ENCODE assay signal across 24 cellular contexts in genomic region chr7:122844191-122844988, GRCh38. TPM values are rescaled to one million over a fixed set of nuclear protein-coding genes. Genes with fewer than 3 reads are reported as not detected.
DNase-seq lines count a peak whose midpoint lies in the region; ATAC-seq, FAIRE-seq and TF ChIP-seq lines count a peak whose summit lies in the region.
"Had no signal": no experiment of that assay in that cellular context is flagged by ENCODE, and none has a peak within 500 bp of the region (broad histone marks: within the 10 kb centered on the region; RNA-seq: fewer than 3 reads in every experiment).

No MANE protein-coding gene starts in this region.

- H3K9me1 ChIP-seq in endothelial cell of umbilical vein (replicated peaks; ENCODE audit: control insufficient read depth, extremely low read depth, insufficient read depth, low read length): no peaks in the 10 kb centered on the region

- peaks cover 3% of the 10 kb centered on the region for H3K9me3 Mint-ChIP-seq in activated naive CD4-positive, alpha-beta T cell treated with anti-CD3 and anti-CD28 coated beads for 36 hours

- H3K4me3 Mint-ChIP-seq in activated naive CD4-positive, alpha-beta T cell treated with anti-CD3 and anti-CD28 coated beads for 36 hours: no peak overlapping the region
- H3K4me3 Mint-ChIP-seq: CD4-positive, alpha-beta memory T cell; IgD-negative memory B cell had no signal

- DNase-seq in left ventricle myocardium inferior (no peak), Right ventricle myocardium inferior (ENCODE audit: missing footprints) (no peak), endothelial cell of umbilical vein (ENCODE audit: low read depth, low spot score) (peak; percentile 49), SJCRH30 (no peak), NCI-H1092 (lab: John Stamatoyannopoulos, UW) (no peak)
- DNase-seq in activated naive CD4-positive, alpha-beta T cell treated with anti-CD3 and anti-CD28 coated beads for 36 hours: no peak
- DNase-seq: CD4-positive, alpha-beta memory T cell; DND-41; Karpas-422; MM.1S; NCI-H1092 treated with DMSO at 0.1 percent for 48 hours; NCI-H1694; NCI-H2081 treated with DMSO at 0.1 percent for 48 hours; NCI-H446 treated with DMSO at 0.1 percent for 48 hours; NCI-H774; OCI-M1; SHP77 treated with DMSO at 0.1 percent for 48 hours had no signal

- H3K4me3 ChIP-seq in left ventricle myocardium inferior: no peak overlapping the region
- peak overlapping the region in 1 of 3 experiments; percentile 10 for H3K4me3 ChIP-seq in endothelial cell of umbilical vein (replicated peaks in 1 of 3; ENCODE audit: insufficient read depth in 1 of 3, low read depth in 1 of 3, low read length in 3 of 3)
- H3K4me3 ChIP-seq in SJCRH30: no peak overlapping the region
- H3K4me3 ChIP-seq: HAP-1 had no signal

- H3K36me3 ChIP-seq in left ventricle myocardium inferior: no peaks in the 10 kb centered on the region
- H3K36me3 ChIP-seq in endothelial cell of umbilical vein (ENCODE audit: control insufficient read depth in 2 of 2, extremely low read depth in 1 of 2, insufficient read depth in 2 of 2, low read length in 2 of 2): no peaks in the 10 kb centered on the region
- H3K36me3 ChIP-seq in SJCRH30: no peaks in the 10 kb centered on the region
- H3K36me3 ChIP-seq: HAP-1 had no signal

- dilution Hi-C loops in endothelial cell of umbilical vein (cut with MboI; ENCODE audit: extremely low pct_ligation_motif_present, low sequenced_read_pairs): no loop called here

- H3K9me3 ChIP-seq in left ventricle myocardium inferior (replicated peaks) (no peaks in the 10 kb centered on the region), endothelial cell of umbilical vein (replicated peaks; ENCODE audit: control insufficient read depth, insufficient read depth, low read length) (no peaks in the 10 kb centered on the region), SJCRH30 (replicated peaks) (no peaks in the 10 kb centered on the region)
- H3K9me3 ChIP-seq: HAP-1 had no signal

- peaks cover 1% of the 10 kb centered on the region for H3K27me3 Mint-ChIP-seq in activated naive CD4-positive, alpha-beta T cell treated with anti-CD3 and anti-CD28 coated beads for 36 hours (ENCODE audit: low read depth)
- H3K27me3 Mint-ChIP-seq: CD4-positive, alpha-beta memory T cell; IgD-negative memory B cell had no signal

- no peak for ATAC-seq in Right ventricle myocardium inferior
- ATAC-seq in GM21360 (IDR thresholded peaks at IDR 0.05; ENCODE audit: unreplicated experiment): no peak
- ATAC-seq: SK-N-SH treated with all-trans-retinoic acid at 6 μM for 48 hours had no signal

- no peak overlapping the region for H3K9ac ChIP-seq in endothelial cell of umbilical vein (replicated peaks; ENCODE audit: extremely low read depth, insufficient read depth, low read length)

- H3K27ac Mint-ChIP-seq in activated naive CD4-positive, alpha-beta T cell treated with anti-CD3 and anti-CD28 coated beads for 36 hours: no peak overlapping the region
- H3K27ac Mint-ChIP-seq: CD4-positive, alpha-beta memory T cell; IgD-negative memory B cell had no signal

- H3K79me2 ChIP-seq in endothelial cell of umbilical vein (ENCODE audit: control insufficient read depth, insufficient read depth, low read length): no peaks in the 10 kb centered on the region

- POLR2A ChIA-PET in endothelial cell of umbilical vein (lab: Charles Lee): interaction anchor here (0.6 kb wide), 1 partner anchor 172 kb away, joined by 5 read pairs; no protein-coding TSS in a partner anchor

- FAIRE-seq in endothelial cell of umbilical vein (lab: Jason Lieb, UNC): no peak
- FAIRE-seq: A204.1, HTR-8/SVneo had no signal

- H3K36me3 Mint-ChIP-seq in activated naive CD4-positive, alpha-beta T cell treated with anti-CD3 and anti-CD28 coated beads for 36 hours (ENCODE audit: low read depth): no peaks in the 10 kb centered on the region
- H3K36me3 Mint-ChIP-seq: CD4-positive, alpha-beta memory T cell; IgD-negative memory B cell had no signal

- no peak overlapping the region for H2AFZ ChIP-seq in endothelial cell of umbilical vein (ENCODE audit: low read depth, low read length)

- no peaks in the 10 kb centered on the region for H4K20me1 ChIP-seq in endothelial cell of umbilical vein (replicated peaks; ENCODE audit: control insufficient read depth, extremely low read depth, insufficient read depth, low read length)

- H3K4me1 ChIP-seq in left ventricle myocardium inferior (peaks cover 65% of the 10 kb centered on the region), endothelial cell of umbilical vein (ENCODE audit: control insufficient read depth, extremely low read depth, insufficient read depth, low read length) (peaks cover 35% of the 10 kb centered on the region), SJCRH30 (no peaks in the 10 kb centered on the region)
- H3K4me1 ChIP-seq: HAP-1 had no signal

- BruUV-seq in endothelial cell of umbilical vein (replicated peaks; lab: Mats Ljungman, UMichigan): no TSS peak

- CTCF ChIA-PET in endothelial cell of umbilical vein (lab: Charles Lee): no interaction called here
- CTCF ChIA-PET in activated naive CD4-positive, alpha-beta T cell treated with anti-CD3 and anti-CD28 coated beads for 36 hours (lab: Charles Lee): no interaction called here

- peak overlapping the region; percentile 49 for H3K27ac ChIP-seq in left ventricle myocardium inferior (replicated peaks)
- peak overlapping the region; percentile 39 for H3K27ac ChIP-seq in VCaP
- H3K27ac ChIP-seq in endothelial cell of umbilical vein (ENCODE audit: insufficient read depth, low read depth, low read length): peak overlapping the region; percentile 39
- no peak overlapping the region for H3K27ac ChIP-seq in SJCRH30

- TF ChIP-seq CTCF in left ventricle myocardium inferior (IDR thresholded peaks at IDR 0.05; ENCODE audit: borderline replicate concordance): no peak
- TF ChIP-seq CTCF in VCaP (conservative IDR thresholded peaks at IDR 0.05): no peak
- TF ChIP-seq CTCF in endothelial cell of umbilical vein (IDR thresholded peaks at IDR 0.05; ENCODE audit: extremely low read depth in 1 of 2, insufficient read depth in 1 of 2, low read depth in 1 of 2, low read length in 2 of 2): no peak

- no peak for TF ChIP-seq POLR2A in endothelial cell of umbilical vein (IDR thresholded peaks at IDR 0.05; ENCODE audit: low read depth, low read length)

- H3K27me3 ChIP-seq in left ventricle myocardium inferior (ENCODE audit: low read depth) (no peaks in the 10 kb centered on the region), endothelial cell of umbilical vein (ENCODE audit: control insufficient read depth in 2 of 2, insufficient read depth in 2 of 2, low read length in 2 of 2) (no peaks in the 10 kb centered on the region), SJCRH30 (no peaks in the 10 kb centered on the region)

- intact Hi-C loops in left ventricle myocardium inferior (cut with micrococcal nuclease): no loop called here
- intact Hi-C loops in Right ventricle myocardium inferior (cut with DNase I): no loop called here
- intact Hi-C loops in endothelial cell of umbilical vein (cut with micrococcal nuclease): loop anchor here (1.0 kb wide), 1 partner anchor 42 kb away; the partner anchor contains the start of gene CADPS2
- intact Hi-C loops in activated naive CD4-positive, alpha-beta T cell treated with anti-CD3 and anti-CD28 coated beads for 36 hours (cut with micrococcal nuclease): no loop called here

- H3K4me1 Mint-ChIP-seq in activated naive CD4-positive, alpha-beta T cell treated with anti-CD3 and anti-CD28 coated beads for 36 hours (ENCODE audit: low read depth): no peaks in the 10 kb centered on the region
- H3K4me1 Mint-ChIP-seq: CD4-positive, alpha-beta memory T cell had no signal

- peak overlapping the region; percentile 63 for H3K4me2 ChIP-seq in endothelial cell of umbilical vein (ENCODE audit: insufficient read depth, low read length)

TF ChIP-seq in endothelial cell of umbilical vein, 7 proteins besides CTCF, POLR2A, EP300 and RAD21:
- TF ChIP-seq GATA2 (IDR thresholded peaks at IDR 0.05; ENCODE audit: insufficient read depth, insufficient read length, low read depth, low read length): peak; percentile 40
- no peak for TF ChIP-seq POLR2AphosphoS5 (IDR thresholded peaks at IDR 0.05; ENCODE audit: insufficient read depth, low read depth, low read length)
- peak; percentile 48 for TF ChIP-seq FOS (IDR thresholded peaks at IDR 0.05; ENCODE audit: borderline replicate concordance, insufficient read depth, low read length)
- TF ChIP-seq MAX (IDR thresholded peaks at IDR 0.05; ENCODE audit: insufficient read depth, insufficient read length): no peak
- TF ChIP-seq JUN (IDR thresholded peaks at IDR 0.05; ENCODE audit: borderline replicate concordance, insufficient read depth, insufficient read length, low read depth): no peak
- no peak for TF ChIP-seq EZH2 (IDR thresholded peaks at IDR 0.05; ENCODE audit: borderline replicate concordance, low read depth, low read length, severe bottlenecking)
- no peak for TF ChIP-seq MYC (IDR thresholded peaks at IDR 0.05; ENCODE audit: low read depth, low read length)

RNA-seq across cellular contexts. Expression of gene CADPS2, which starts 41.9 kb away (rescaled TPM):
- total RNA-seq in left ventricle myocardium inferior (11.9 TPM), Right ventricle myocardium inferior (20.8 TPM), endothelial cell of umbilical vein (20.0 and 22.6 TPM in 2 replicates)
- polyA plus RNA-seq in endothelial cell of umbilical vein: 7.0 and 9.5 TPM in 2 replicates
- 11.9 and 13.5 TPM in 2 replicates for polyA plus RNA-seq in endothelial cell of umbilical vein (2011; cell fraction: cytosol; rRNA removed)
- 9.4 and 10.7 TPM in 2 replicates for polyA plus RNA-seq in endothelial cell of umbilical vein (2011; cell fraction: nucleus; rRNA removed)
- polyA plus RNA-seq in endothelial cell of umbilical vein (2012): 14.0 and 23.6 TPM in 2 replicates
- 28.0 and 29.9 TPM in 2 replicates for polyA minus RNA-seq in endothelial cell of umbilical vein
- 2.6 TPM for polyA minus RNA-seq in endothelial cell of umbilical vein (2011; cell fraction: cytosol; rRNA and poly(A)+ RNA removed)
- 37.5 and 44.5 TPM in 2 replicates for polyA minus RNA-seq in endothelial cell of umbilical vein (2011; cell fraction: nucleus; rRNA and poly(A)+ RNA removed)
- total RNA-seq in activated naive CD4-positive, alpha-beta T cell treated with anti-CD3 and anti-CD28 coated beads for 36 hours: not detected
- not detected in 2 replicates for total RNA-seq in SJCRH30 (2014; rRNA removed; shearing (Covaris generic))
- total RNA-seq: CD4-positive, alpha-beta memory T cell had no signal
- polyA plus RNA-seq: CD4-positive, alpha-beta memory T cell; IgD-negative memory B cell had no signal

Comparison
In these comparisons a context has a peak if more than half of its experiments do, and no peak if none do; other contexts are left out.
1. RNA of gene CADPS2, which starts 41.9 kb away (total RNA-seq): 20.0 to 22.6 TPM in endothelial cell of umbilical vein, 20.8 TPM in Right ventricle myocardium inferior (single experiment) and 11.9 TPM in left ventricle myocardium inferior (single experiment); not detected in SJCRH30 and not detected in activated naive CD4-positive, alpha-beta T cell treated with anti-CD3 and anti-CD28 coated beads for 36 hours; every median in the first group is over 10 times any median in the second.